In the genomic region with DNA sequence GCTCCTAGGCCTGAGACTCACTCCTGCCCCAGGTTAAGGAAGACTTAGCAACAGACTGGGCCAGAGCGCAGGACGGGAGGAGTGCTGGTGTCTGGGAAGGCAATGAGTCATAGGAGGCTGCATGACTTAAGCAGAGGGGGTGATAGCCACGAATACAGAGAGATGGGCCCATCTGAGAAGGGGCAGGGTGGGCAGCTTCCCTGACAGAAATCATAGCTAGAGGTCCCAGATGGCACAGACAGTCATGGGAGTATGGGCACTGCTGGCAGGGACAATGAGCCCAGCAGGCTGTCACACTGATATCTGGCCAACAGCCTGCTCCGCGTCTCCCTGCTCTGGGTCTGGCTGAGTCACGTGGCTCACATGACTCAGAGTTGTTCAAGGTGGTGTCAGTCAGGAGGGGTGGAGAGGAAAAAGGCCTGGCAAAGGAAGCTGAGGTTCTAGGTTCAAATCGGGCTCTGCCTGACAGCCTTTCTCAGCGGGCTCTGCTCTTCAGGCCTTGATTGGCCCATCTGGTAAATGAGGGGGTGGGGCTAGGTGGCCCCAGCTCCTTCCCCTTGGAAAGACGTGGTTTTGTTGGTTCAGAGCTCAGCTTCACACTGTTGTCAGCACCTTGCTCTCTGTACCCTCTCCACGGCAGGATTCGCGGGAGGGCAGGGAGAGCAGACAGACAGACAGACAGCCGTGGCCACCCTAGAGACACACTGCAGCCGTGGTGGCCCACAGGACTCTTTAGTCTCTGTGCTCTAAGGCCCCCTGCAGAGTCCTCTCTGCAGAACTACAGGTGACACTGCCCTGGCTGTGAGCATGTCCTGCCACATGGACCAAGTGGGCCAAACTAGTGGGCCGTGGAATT, we compare ENCODE assay signal across 8 cellular contexts. TPM values are rescaled to one million over a fixed set of nuclear protein-coding genes. Genes with fewer than 3 reads are reported as not detected.
DNase-seq lines count a peak whose midpoint lies in the region; ATAC-seq and TF ChIP-seq lines count a peak whose summit lies in the region.
"Had no signal": no experiment of that assay in that cellular context is flagged by ENCODE, and none has a peak within 500 bp of the region (broad histone marks: within the 10 kb centered on the region; RNA-seq: fewer than 3 reads in every experiment).

No MANE protein-coding gene starts in this region.

- DNase-seq in HEK293T (ENCODE audit: extremely low spot score) (peak; percentile 46), RWPE1 (ENCODE audit: low spot score) (peak; percentile 95)

- H3K4me1 ChIP-seq in muscle layer of duodenum (ENCODE audit: control insufficient read depth in 1 of 2, insufficient read depth in 2 of 2, low read length in 2 of 2), result peaks cover 5 to 27% of the 10 kb centered on the region in 2 donors
- H3K4me1 ChIP-seq: SJCRH30 had no signal

- ATAC-seq in esophagus mucosa, result peak; percentile 95
- no peak for ATAC-seq in HG02642 (IDR thresholded peaks at IDR 0.05; ENCODE audit: poor library complexity, unreplicated experiment)
- ATAC-seq in HG03469 (IDR thresholded peaks at IDR 0.05; ENCODE audit: unreplicated experiment), result no peak
- no peak for ATAC-seq in HG02970 (IDR thresholded peaks at IDR 0.05; ENCODE audit: low FRiP score, unreplicated experiment)

- H3K36me3 ChIP-seq in muscle layer of duodenum (ENCODE audit: control insufficient read depth in 1 of 2, insufficient read depth in 2 of 2, low read length in 2 of 2), result peaks cover 14 to 22% of the 10 kb centered on the region in 2 donors

- H3K9me3 ChIP-seq in muscle layer of duodenum (ENCODE audit: control insufficient read depth in 1 of 2, low read length in 2 of 2), result no peaks in the 10 kb centered on the region
- H3K9me3 ChIP-seq: SJCRH30 had no signal

- no peaks in the 10 kb centered on the region for H3K27me3 ChIP-seq in muscle layer of duodenum (ENCODE audit: low read depth, low read length)
- H3K27me3 ChIP-seq: SJCRH30 had no signal

- peak overlapping the region in 1 of 2 donors; percentile 2 for H3K4me3 ChIP-seq in muscle layer of duodenum (ENCODE audit: low read depth in 1 of 2, low read length in 2 of 2)
- H3K4me3 ChIP-seq: SJCRH30 had no signal

- no peak for TF ChIP-seq CTCF in RWPE1 (conservative IDR thresholded peaks at IDR 0.05; ENCODE audit: low read depth)

- H3K27ac ChIP-seq in RWPE1, result peak overlapping the region; percentile 99
- peak overlapping the region; percentile 59 for H3K27ac ChIP-seq in muscle layer of duodenum (ENCODE audit: low read length)
- H3K27ac ChIP-seq: SJCRH30 had no signal

- CTCF ChIA-PET in HEK293T (lab: Yijun Ruan, JAX), result interaction anchor here (0.5 to 1.5 kb wide), 4 partner anchors 16 to 163 kb away, joined by 3 to 6 read pairs (median 3); no protein-coding TSS in a partner anchor
- CTCF ChIA-PET in RWPE1 (lab: Yijun Ruan, JAX), result interaction anchor here (0.7 to 1.6 kb wide), 4 partner anchors 10 to 23 kb away, joined by 4 to 10 read pairs (median 4); no protein-coding TSS in a partner anchor

- POLR2A ChIA-PET in HEK293T (lab: Yijun Ruan, JAX), result interaction anchor here (0.7 to 1.4 kb wide), 6 partner anchors 10 to 185 kb away, joined by 3 to 6 read pairs (median 4); no protein-coding TSS in a partner anchor
- POLR2A ChIA-PET in RWPE1 (lab: Yijun Ruan, JAX; ENCODE audit: low non-redundant PET), result interaction anchor here (0.5 to 1.0 kb wide), 2 partner anchors 56 to 94 kb away, joined by 4 read pairs; no protein-coding TSS in a partner anchor

TF ChIP-seq in HEK293T, 16 proteins besides CTCF, POLR2A, EP300 and RAD21:
- TF ChIP-seq L3MBTL2 (conservative IDR thresholded peaks at IDR 0.05) (0 out of 2 replicates have a peak, but pooled peaks have one; percentile 19), ZNF384 (IDR thresholded peaks at IDR 0.05) (no peak)
- TF ChIP-seq, protein P1, sequence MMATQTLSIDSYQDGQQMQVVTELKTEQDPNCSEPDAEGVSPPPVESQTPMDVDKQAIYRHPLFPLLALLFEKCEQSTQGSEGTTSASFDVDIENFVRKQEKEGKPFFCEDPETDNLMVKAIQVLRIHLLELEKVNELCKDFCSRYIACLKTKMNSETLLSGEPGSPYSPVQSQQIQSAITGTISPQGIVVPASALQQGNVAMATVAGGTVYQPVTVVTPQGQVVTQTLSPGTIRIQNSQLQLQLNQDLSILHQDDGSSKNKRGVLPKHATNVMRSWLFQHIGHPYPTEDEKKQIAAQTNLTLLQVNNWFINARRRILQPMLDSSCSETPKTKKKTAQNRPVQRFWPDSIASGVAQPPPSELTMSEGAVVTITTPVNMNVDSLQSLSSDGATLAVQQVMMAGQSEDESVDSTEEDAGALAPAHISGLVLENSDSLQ (IDR thresholded peaks at IDR 0.05), result peak; percentile 64; the same call in 1 of the 2 replicates
TF ChIP-seq in HEK293T: peak in this region for 2.

RNA-seq across cellular contexts. Expression of a gene that starts 47.8 kb away (rescaled TPM):
- total RNA-seq in esophagus mucosa, result not detected
